8 cellular contexts compared by ENCODE assay signal in genomic region chr3:48240000-48240710, GRCh38. TPM values are rescaled to one million over a fixed set of nuclear protein-coding genes. Genes with fewer than 3 reads are reported as not detected.
DNase-seq lines count a peak whose midpoint lies in the region; ATAC-seq and TF ChIP-seq lines count a peak whose summit lies in the region.

No MANE protein-coding gene starts in this region.

- no peaks in the 10 kb centered on the region for H3K36me3 Mint-ChIP-seq in CD8-positive, alpha-beta T cell
- H3K36me3 Mint-ChIP-seq in central memory CD8-positive, alpha-beta T cell (ENCODE audit: insufficient read depth), result peaks cover 3% of the 10 kb centered on the region

- H3K9me3 ChIP-seq in CD8-positive, alpha-beta T cell (ENCODE audit: low read length), result no peaks in the 10 kb centered on the region
- H3K9me3 ChIP-seq in neutrophil, result no peaks in the 10 kb centered on the region

- no peaks in the 10 kb centered on the region for H3K27me3 Mint-ChIP-seq in CD8-positive, alpha-beta T cell (ENCODE audit: low read depth)
- no peaks in the 10 kb centered on the region for H3K27me3 Mint-ChIP-seq in central memory CD8-positive, alpha-beta T cell

- no peak for TF ChIP-seq CTCF in CD8-positive, alpha-beta T cell (IDR thresholded peaks at IDR 0.05)
- TF ChIP-seq CTCF in NB4 (IDR thresholded peaks at IDR 0.05; ENCODE audit: low read depth, low read length) (no peak), neutrophil (IDR thresholded peaks at IDR 0.05) (no peak)

- POLR2A ChIA-PET in CD8-positive, alpha-beta T cell (lab: Charles Lee), result interaction anchor here (1.0 to 3.3 kb wide), 12 partner anchors 10 to 1856 kb away, joined by 3 to 19 read pairs (median 3); partner anchors contain the start of genes CDC25A, NME6, PFKFB4 and QRICH1

- no peak for TF ChIP-seq POLR2A in NB4 (IDR thresholded peaks at IDR 0.05; ENCODE audit: extremely low read depth, insufficient read length)

- peaks cover 25% of the 10 kb centered on the region for H3K4me1 Mint-ChIP-seq in CD8-positive, alpha-beta T cell (ENCODE audit: low read depth)
- H3K4me1 Mint-ChIP-seq in central memory CD8-positive, alpha-beta T cell, result peaks cover 5% of the 10 kb centered on the region

- peak overlapping the region; percentile 92 for H3K4me3 Mint-ChIP-seq in CD8-positive, alpha-beta T cell
- peak overlapping the region; percentile 26 for H3K4me3 Mint-ChIP-seq in central memory CD8-positive, alpha-beta T cell

- intact Hi-C loops in CD8-positive, alpha-beta T cell (cut with DNase I, micrococcal nuclease), result loop anchor here in 1 of 2 experiments (2.0 kb wide), 3 partner anchors 51 to 727 kb away; partner anchors contain the start of genes CDC25A, ELP6 and NME6

- H3K9me3 Mint-ChIP-seq in CD8-positive, alpha-beta T cell, result no peaks in the 10 kb centered on the region
- no peaks in the 10 kb centered on the region for H3K9me3 Mint-ChIP-seq in central memory CD8-positive, alpha-beta T cell

- peaks cover 23% of the 10 kb centered on the region for H3K4me1 ChIP-seq in CD8-positive, alpha-beta T cell (ENCODE audit: insufficient read depth, low read length)
- H3K4me1 ChIP-seq in neutrophil (ENCODE audit: control insufficient read depth in 1 of 2, insufficient read depth in 1 of 2, low read depth in 1 of 2, low read length in 1 of 2), result peaks cover 39 to 43% of the 10 kb centered on the region in 2 experiments

- CTCF ChIA-PET in CD8-positive, alpha-beta T cell (lab: Charles Lee), result interaction anchor here (0.6 to 2.0 kb wide), 9 partner anchors 10 to 441 kb away, joined by 3 to 8 read pairs (median 4); partner anchors contain the start of gene CCDC51

- peak overlapping the region; percentile 85 for H3K27ac ChIP-seq in CD8-positive, alpha-beta T cell (ENCODE audit: low read depth, low read length)
- H3K27ac ChIP-seq in neutrophil, result peak overlapping the region; percentile 85

- ATAC-seq in CD8-positive, alpha-beta T cell, result no peak
- no peak for ATAC-seq in central memory CD8-positive, alpha-beta T cell (replicated peaks; ENCODE audit: extremely low read depth, poor library complexity, severe bottlenecking)
- ATAC-seq in HG02588 (IDR thresholded peaks at IDR 0.05; ENCODE audit: unreplicated experiment), result no peak
- no peak for ATAC-seq in HG03520 (IDR thresholded peaks at IDR 0.05; ENCODE audit: unreplicated experiment)

- H3K27ac Mint-ChIP-seq in CD8-positive, alpha-beta T cell, result peak overlapping the region; percentile 93
- peak overlapping the region; percentile 91 for H3K27ac Mint-ChIP-seq in central memory CD8-positive, alpha-beta T cell (ENCODE audit: low read depth)

- H3K4me3 ChIP-seq in CD8-positive, alpha-beta T cell (ENCODE audit: low read depth, low read length), result peak overlapping the region; percentile 90
- peak overlapping the region; percentile 78 for H3K4me3 ChIP-seq in NB4 (ENCODE audit: low read depth, low read length)
- H3K4me3 ChIP-seq in neutrophil (ENCODE audit: low read depth in 1 of 2, low read length in 1 of 2), result peak overlapping the region in 1 of 2 experiments; percentile 93

- no peak for DNase-seq in CD8-positive, alpha-beta T cell
- DNase-seq in NB4 (ENCODE audit: low read depth), result no peak
- DNase-seq in central memory CD8-positive, alpha-beta T cell (ENCODE audit: low spot score in 2 of 2), result no peak
- no peak for DNase-seq in NOMO-1 treated with dmso at 0.1 percent for 144 hours (lab: John Stamatoyannopoulos, UW; ENCODE audit: unreplicated experiment)
- DNase-seq in T-helper 9 cell, result no peak

- H3K36me3 ChIP-seq in CD8-positive, alpha-beta T cell (ENCODE audit: insufficient read depth, low read length), result no peaks in the 10 kb centered on the region
- no peaks in the 10 kb centered on the region for H3K36me3 ChIP-seq in neutrophil

- H3K27me3 ChIP-seq in CD8-positive, alpha-beta T cell (ENCODE audit: insufficient read depth, low read length), result no peaks in the 10 kb centered on the region
- no peaks in the 10 kb centered on the region for H3K27me3 ChIP-seq in neutrophil

RNA-seq across cellular contexts. Expression of gene ZNF589, which starts 0.7 kb away (rescaled TPM):
- 10 to 100 TPM; 18.9 to 20.9 TPM for total RNA-seq in CD8-positive, alpha-beta T cell

RNA-seq across cellular contexts. Expression of gene CAMP, which starts 16.9 kb away (rescaled TPM):
- total RNA-seq in CD8-positive, alpha-beta T cell, result not detected

RNA-seq across cellular contexts. Expression of gene CDC25A, which starts 51.9 kb away (rescaled TPM):
- under 1 TPM in 1 of 2 experiments, not detected in 1; 0.31 TPM for total RNA-seq in CD8-positive, alpha-beta T cell
